In genomic region chr11:748007-748359, GRCh38 we compare ENCODE assay signal across 8 cellular contexts. TPM values are rescaled to one million over a fixed set of nuclear protein-coding genes. Genes with fewer than 3 reads are reported as not detected.
A peak's percentile ranks its signal among the peaks of the same experiment; 100 is the strongest.
DNase-seq lines count a peak whose midpoint lies in the region; ATAC-seq and TF ChIP-seq lines count a peak whose summit lies in the region.

No MANE protein-coding gene starts in this region.

- peak overlapping the region; percentile 58 for H2AFZ ChIP-seq in KMS-11 (ENCODE audit: low read depth)
- H2AFZ ChIP-seq in mesenchymal stem cell (ENCODE audit: low read depth, low read length): peak overlapping the region; percentile 98

- H3K79me1 ChIP-seq in mesenchymal stem cell (replicated peaks; ENCODE audit: low read length, poor library complexity, severe bottlenecking): no peaks in the 10 kb centered on the region

- H3K27me3 Mint-ChIP-seq in central memory CD8-positive, alpha-beta T cell: no peaks in the 10 kb centered on the region

- H3K4me3 Mint-ChIP-seq in central memory CD8-positive, alpha-beta T cell: peak overlapping the region; percentile 79

- H3K4me1 ChIP-seq in KMS-11 (ENCODE audit: low read depth, poor library complexity, severe bottlenecking) (peaks cover 24% of the 10 kb centered on the region), mesenchymal stem cell (ENCODE audit: control insufficient read depth, insufficient read depth, low read depth, low read length) (peaks cover 13% of the 10 kb centered on the region), vagina (peaks cover 36% of the 10 kb centered on the region)

- H3K9ac ChIP-seq in KMS-11: peak overlapping the region; percentile 75
- H3K9ac ChIP-seq in mesenchymal stem cell (ENCODE audit: low read length): peak overlapping the region; percentile 87

- ATAC-seq in Right ventricle myocardium superior (ENCODE audit: poor library complexity): peak; percentile 3
- ATAC-seq in Right ventricle myocardium inferior: no peak
- peak; percentile 5 for ATAC-seq in central memory CD8-positive, alpha-beta T cell (replicated peaks; ENCODE audit: extremely low read depth, poor library complexity, severe bottlenecking)

- H3K9me3 ChIP-seq in mesenchymal stem cell (ENCODE audit: control insufficient read depth, low read length) (no peaks in the 10 kb centered on the region), vagina (no peaks in the 10 kb centered on the region)

- no peak overlapping the region for H2BK120ac ChIP-seq in mesenchymal stem cell (ENCODE audit: low read depth, low read length)

- H4K91ac ChIP-seq in mesenchymal stem cell (ENCODE audit: low read length): peak overlapping the region; percentile 90

- H2BK12ac ChIP-seq in mesenchymal stem cell (ENCODE audit: low read length in 2 of 2): peak overlapping the region in 1 of 2 experiments; percentile 11

- peak overlapping the region; percentile 85 for H4K8ac ChIP-seq in mesenchymal stem cell (ENCODE audit: low read length)

- H2AK5ac ChIP-seq in mesenchymal stem cell (ENCODE audit: low read length, severe bottlenecking): no peak overlapping the region

- peak overlapping the region in 1 of 2 experiments; percentile 100 for H3K23ac ChIP-seq in mesenchymal stem cell (ENCODE audit: low read length in 2 of 2)

- peaks cover 56% of the 10 kb centered on the region for H3K79me2 ChIP-seq in KMS-11 (ENCODE audit: insufficient read depth, low read depth)

- intact Hi-C loops in Right ventricle myocardium superior (cut with DNase I) (no loop called here), Right ventricle myocardium inferior (cut with DNase I) (no loop called here), vagina (cut with DNase I) (no loop called here)

- POLR2A ChIA-PET in GM10248 (lab: Yijun Ruan, JAX): no interaction called here

- TF ChIP-seq CTCF in KMS-11 (conservative IDR thresholded peaks at IDR 0.05; ENCODE audit: low read depth, low read length) (no peak), vagina (IDR thresholded peaks at IDR 0.05) (no peak), GM10248 (IDR thresholded peaks at IDR 0.05; ENCODE audit: control extremely low read depth, extremely low read depth, low read depth, missing control alignments) (no peak)

- H3K4me3 ChIP-seq in KMS-11 (IDR thresholded peaks at IDR 0.05; ENCODE audit: insufficient read depth, low read depth, low read length) (no peak overlapping the region), mesenchymal stem cell (ENCODE audit: insufficient read depth in 1 of 2, low read depth in 1 of 2, low read length in 2 of 2) (peak overlapping the region; percentile 88 to 98), vagina (peak overlapping the region; percentile 91 to 99)

- TF ChIP-seq POLR2A in vagina (IDR thresholded peaks at IDR 0.05): no peak

- 8% methylated on average over 18 of the region's 18 CpGs for WGBS in mesenchymal stem cell

- peak overlapping the region in 1 of 2 experiments; percentile 98 for H3K14ac ChIP-seq in mesenchymal stem cell (ENCODE audit: low read length in 2 of 2)

- H4K20me1 ChIP-seq in KMS-11 (ENCODE audit: insufficient read depth): no peaks in the 10 kb centered on the region

- CTCF ChIA-PET in GM10248 (lab: Yijun Ruan, JAX): interaction anchor here (0.8 to 12.5 kb wide), 7 partner anchors 9 to 194 kb away, joined by 3 to 112 read pairs (median 7); no protein-coding TSS in a partner anchor

- H3K9me3 Mint-ChIP-seq in central memory CD8-positive, alpha-beta T cell: no peaks in the 10 kb centered on the region

- H3K27me3 ChIP-seq in KMS-11 (ENCODE audit: insufficient read depth, low read depth) (no peaks in the 10 kb centered on the region), mesenchymal stem cell (ENCODE audit: control insufficient read depth in 1 of 2, insufficient read depth in 1 of 2, low read length in 2 of 2) (no peaks in the 10 kb centered on the region), vagina (no peaks in the 10 kb centered on the region)

- H3K4me2 ChIP-seq in KMS-11 (peak overlapping the region; percentile 96), mesenchymal stem cell (ENCODE audit: low read length, poor library complexity, severe bottlenecking) (peak overlapping the region; percentile 79)

- no peak for DNase-seq in Right ventricle myocardium superior
- no peak for DNase-seq in Right ventricle myocardium inferior (ENCODE audit: missing footprints)
- DNase-seq in central memory CD8-positive, alpha-beta T cell (ENCODE audit: low spot score in 2 of 2): no peak
- peak; percentile 53 for DNase-seq in mesenchymal stem cell
- DNase-seq in vagina (ENCODE audit: extremely low spot score in 2 of 2): no peak
- DNase-seq in GM10248 (ENCODE audit: extremely low spot score): no peak
- no peak for DNase-seq in DMS 273 (lab: John Stamatoyannopoulos, UW; ENCODE audit: unreplicated experiment)

- H3K36me3 Mint-ChIP-seq in central memory CD8-positive, alpha-beta T cell (ENCODE audit: insufficient read depth): peaks cover 4% of the 10 kb centered on the region

- H3K18ac ChIP-seq in mesenchymal stem cell (ENCODE audit: low read depth in 1 of 2, low read length in 2 of 2): peak overlapping the region; percentile 52 to 96

- H3K4ac ChIP-seq in mesenchymal stem cell (ENCODE audit: low read depth in 1 of 2, low read length in 2 of 2): peak overlapping the region; percentile 80 to 85

- peak overlapping the region; percentile 82 for H3K27ac Mint-ChIP-seq in central memory CD8-positive, alpha-beta T cell (ENCODE audit: low read depth)

- no peaks in the 10 kb centered on the region for H3K36me3 ChIP-seq in KMS-11 (ENCODE audit: insufficient read depth)
- H3K36me3 ChIP-seq in mesenchymal stem cell (ENCODE audit: control insufficient read depth in 1 of 2, insufficient read depth in 2 of 2, low read depth in 1 of 2, low read length in 2 of 2): peaks cover 5 to 7% of the 10 kb centered on the region in 2 experiments
- H3K36me3 ChIP-seq in vagina: no peaks in the 10 kb centered on the region

- H2BK5ac ChIP-seq in mesenchymal stem cell (ENCODE audit: low read depth, low read length, poor library complexity, severe bottlenecking): no peak overlapping the region

- H3K27ac ChIP-seq in KMS-11: peak overlapping the region; percentile 89
- H3K27ac ChIP-seq in mesenchymal stem cell (ENCODE audit: low read length, poor library complexity, severe bottlenecking): peak overlapping the region; percentile 88
- H3K27ac ChIP-seq in vagina: peak overlapping the region; percentile 74

- H3K4me1 Mint-ChIP-seq in central memory CD8-positive, alpha-beta T cell: peaks cover 4% of the 10 kb centered on the region

- H2BK15ac ChIP-seq in mesenchymal stem cell (ENCODE audit: low read depth, poor library complexity, severe bottlenecking): no peak overlapping the region

RNA-seq across cellular contexts. Expression of gene TALDO1, which starts 0.7 kb away (rescaled TPM):
- total RNA-seq in Right ventricle myocardium superior: 90.1 TPM
- 102 TPM for total RNA-seq in Right ventricle myocardium inferior
- 215 TPM for polyA plus RNA-seq in mesenchymal stem cell (2013, experiment 1 of 2)
- 211 TPM for polyA plus RNA-seq in mesenchymal stem cell (2013, experiment 2 of 2)
- 158 TPM for total RNA-seq in vagina

RNA-seq across cellular contexts. Expression of gene GATD1, which starts 29.3 kb away (rescaled TPM):
- total RNA-seq in Right ventricle myocardium superior: 17.4 TPM
- 18.3 TPM for total RNA-seq in Right ventricle myocardium inferior
- polyA plus RNA-seq in mesenchymal stem cell (2013, experiment 1 of 2): 50.4 TPM
- 43.7 TPM for polyA plus RNA-seq in mesenchymal stem cell (2013, experiment 2 of 2)
- 33.4 TPM for total RNA-seq in vagina

RNA-seq across cellular contexts. Expression of gene CEND1, which starts 41.9 kb away (rescaled TPM):
- total RNA-seq in Right ventricle myocardium superior: 0.19 TPM
- not detected for total RNA-seq in Right ventricle myocardium inferior
- polyA plus RNA-seq in mesenchymal stem cell (2013, experiment 1 of 2): 0.03 TPM
- 0.11 TPM for polyA plus RNA-seq in mesenchymal stem cell (2013, experiment 2 of 2)
- 1.7 TPM for total RNA-seq in vagina

RNA-seq across cellular contexts. Expression of gene EPS8L2, which starts 42.0 kb away (rescaled TPM):
- total RNA-seq in Right ventricle myocardium superior (3.2 TPM), Right ventricle myocardium inferior (7.7 TPM), vagina (195 TPM)
- polyA plus RNA-seq in mesenchymal stem cell (2013, experiment 1 of 2): 16.2 TPM
- polyA plus RNA-seq in mesenchymal stem cell (2013, experiment 2 of 2): 17.4 TPM

RNA-seq across cellular contexts. Expression of gene SLC25A22, which starts 50.1 kb away (rescaled TPM):
- 3.4 TPM for total RNA-seq in Right ventricle myocardium superior
- total RNA-seq in Right ventricle myocardium inferior: 2.6 TPM
- 11.7 TPM for polyA plus RNA-seq in mesenchymal stem cell (2013, experiment 1 of 2)
- 10.9 TPM for polyA plus RNA-seq in mesenchymal stem cell (2013, experiment 2 of 2)
- total RNA-seq in vagina: 10.3 TPM
